12 cellular contexts compared by ENCODE assay signal in the genomic region with DNA sequence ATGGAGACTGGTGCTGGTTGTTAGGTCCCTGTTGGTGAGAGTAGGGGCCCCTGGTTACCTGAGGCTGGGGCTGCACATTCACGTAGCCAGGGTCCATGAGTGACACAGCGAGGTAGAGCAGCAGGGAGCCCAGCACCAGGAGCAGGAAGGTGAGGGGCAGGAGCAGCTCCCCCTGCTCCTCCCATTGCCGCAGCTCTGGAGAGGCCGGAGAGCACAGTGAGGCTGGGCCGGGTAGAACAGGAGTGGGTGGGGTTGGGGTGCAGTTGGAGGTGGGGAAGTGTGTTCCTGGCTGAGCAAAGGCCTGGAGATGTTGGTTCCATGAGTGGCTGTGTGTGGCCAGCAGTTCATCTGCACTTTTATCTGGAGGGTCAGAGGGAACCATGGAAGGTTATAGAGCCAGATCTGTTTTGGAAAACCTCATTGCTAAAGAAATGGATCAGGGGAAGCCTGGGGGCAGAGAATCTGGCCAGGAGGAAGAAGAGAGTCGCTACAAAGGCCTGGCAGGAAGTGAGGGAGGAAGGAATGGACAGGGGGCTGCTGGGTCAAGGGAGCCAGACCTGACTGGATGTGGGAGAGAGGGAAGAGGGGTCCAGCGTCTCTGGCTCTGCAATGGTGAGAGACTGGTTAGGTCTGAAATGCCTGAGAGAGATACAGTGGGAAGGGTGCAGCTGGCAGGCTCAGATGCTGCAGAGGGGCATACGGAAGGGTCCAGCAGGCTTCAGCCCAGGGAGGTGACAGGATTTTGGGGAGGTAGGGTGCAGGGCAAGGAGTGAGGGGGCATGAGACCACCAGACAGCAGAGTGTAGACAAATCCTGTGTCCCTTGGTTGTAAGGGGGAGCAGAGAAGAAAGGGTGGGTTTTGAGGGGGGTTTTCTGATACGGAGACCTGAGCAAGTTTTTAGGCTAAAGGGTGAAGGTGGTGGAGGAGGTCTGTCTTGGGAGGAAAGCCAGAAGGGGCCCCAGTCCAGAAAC. TPM values are rescaled to one million over a fixed set of nuclear protein-coding genes. Genes with fewer than 3 reads are reported as not detected.
DNase-seq lines count a peak whose midpoint lies in the region; ATAC-seq and TF ChIP-seq lines count a peak whose summit lies in the region.
"Had no signal": no experiment of that assay in that cellular context is flagged by ENCODE, and none has a peak within 500 bp of the region (broad histone marks: within the 10 kb centered on the region; RNA-seq: fewer than 3 reads in every experiment).

No MANE protein-coding gene starts in this region.

- POLR2A ChIA-PET in CD4-positive, alpha-beta T cell (lab: Charles Lee): interaction anchor here (2.1 to 3.5 kb wide), 4 partner anchors 33 to 170 kb away, joined by 18 to 33 read pairs (median 25); a partner anchor contains a TSS
- POLR2A ChIA-PET in MCF 10A (lab: Yijun Ruan, JAX): interaction anchor here (2.5 kb wide), 1 partner anchor 48 kb away, joined by 15 read pairs; a partner anchor contains a TSS

- H3K27me3 ChIP-seq in CD4-positive, alpha-beta T cell (ENCODE audit: control insufficient read depth, insufficient read depth, low read length): no peaks in the 10 kb centered on the region
- no peaks in the 10 kb centered on the region for H3K27me3 ChIP-seq in KMS-11 (ENCODE audit: insufficient read depth, low read depth)
- H3K27me3 ChIP-seq: foreskin keratinocyte, pancreas had no signal

- peaks cover 33% of the 10 kb centered on the region for H3K4me1 Mint-ChIP-seq in CD4-positive, alpha-beta T cell (ENCODE audit: low read depth)
- H3K4me1 Mint-ChIP-seq in MCF 10A (ENCODE audit: insufficient read depth, unreplicated experiment): peaks cover 36% of the 10 kb centered on the region
- H3K4me1 Mint-ChIP-seq in neural crest cell: peaks cover 30% of the 10 kb centered on the region

- intact Hi-C loops in CD4-positive, alpha-beta T cell (cut with DNase I, micrococcal nuclease): loop anchor here in 1 of 2 experiments (5.0 to 10.0 kb wide), 2 partner anchors 35 to 52 kb away; a partner anchor contains a TSS
- intact Hi-C loops in MCF 10A (cut with micrococcal nuclease): no loop called here

- no peak overlapping the region for H2AFZ ChIP-seq in KMS-11 (ENCODE audit: low read depth)

- peak overlapping the region; percentile 84 for H3K27ac Mint-ChIP-seq in CD4-positive, alpha-beta T cell
- H3K27ac Mint-ChIP-seq in MCF 10A (ENCODE audit: low read depth, unreplicated experiment): peak overlapping the region; percentile 29
- no peak overlapping the region for H3K27ac Mint-ChIP-seq in neural crest cell (ENCODE audit: unreplicated experiment)

- no peak for TF ChIP-seq CTCF in CD4-positive, alpha-beta T cell (IDR thresholded peaks at IDR 0.05)
- TF ChIP-seq CTCF in KMS-11 (conservative IDR thresholded peaks at IDR 0.05; ENCODE audit: low read depth, low read length) (no peak), MCF 10A (IDR thresholded peaks at IDR 0.05; ENCODE audit: unreplicated experiment) (no peak), neural crest cell (conservative IDR thresholded peaks at IDR 0.05) (no peak)

- no peaks in the 10 kb centered on the region for H3K27me3 Mint-ChIP-seq in CD4-positive, alpha-beta T cell
- H3K27me3 Mint-ChIP-seq in MCF 10A (ENCODE audit: insufficient read depth, unreplicated experiment): no peaks in the 10 kb centered on the region
- peaks cover 4% of the 10 kb centered on the region for H3K27me3 Mint-ChIP-seq in neural crest cell (ENCODE audit: low read depth)

- H4K20me1 ChIP-seq in KMS-11 (ENCODE audit: insufficient read depth): no peaks in the 10 kb centered on the region

- H3K4me2 ChIP-seq in KMS-11: peak overlapping the region; percentile 99

- H3K79me2 ChIP-seq in KMS-11 (ENCODE audit: insufficient read depth, low read depth): no peaks in the 10 kb centered on the region

- DNase-seq in CD4-positive, alpha-beta T cell: no peak
- no peak for DNase-seq in MCF 10A (ENCODE audit: unreplicated experiment)
- no peak for DNase-seq in neural crest cell (ENCODE audit: low read depth, low spot score)
- no peak for DNase-seq in Ammon's horn (ENCODE audit: low spot score)
- DNase-seq in pons (ENCODE audit: low spot score): no peak
- DNase-seq: activated effector memory CD4-positive, alpha-beta T cell treated with Interleukin-2 at 50 U/mL for 16 hours; foreskin keratinocyte; stimulated activated naive CD4-positive, alpha-beta T cell treated with Interleukin-2 at 50 U/mL for 16 hours had no signal

- H3K9me3 ChIP-seq in CD4-positive, alpha-beta T cell (ENCODE audit: control insufficient read depth, low read length): no peaks in the 10 kb centered on the region
- H3K9me3 ChIP-seq: pancreas had no signal

- peaks cover 13% of the 10 kb centered on the region for H3K4me1 ChIP-seq in KMS-11 (ENCODE audit: low read depth, poor library complexity, severe bottlenecking)
- H3K4me1 ChIP-seq: foreskin keratinocyte, pancreas had no signal

- H3K9me3 Mint-ChIP-seq in CD4-positive, alpha-beta T cell: no peaks in the 10 kb centered on the region
- H3K9me3 Mint-ChIP-seq in MCF 10A (ENCODE audit: unreplicated experiment) (no peaks in the 10 kb centered on the region), neural crest cell (peaks cover 3% of the 10 kb centered on the region)

- CTCF ChIA-PET in CD4-positive, alpha-beta T cell (lab: Charles Lee): interaction anchor here (1.0 to 1.9 kb wide), 1 partner anchor 21 kb away, joined by 3 to 5 read pairs; a partner anchor contains a TSS
- CTCF ChIA-PET in MCF 10A (lab: Yijun Ruan, JAX): interaction anchor here (0.6 kb wide), 1 partner anchor 167 kb away, joined by 3 read pairs; no protein-coding TSS in a partner anchor

- H3K36me3 ChIP-seq in KMS-11 (ENCODE audit: insufficient read depth): no peaks in the 10 kb centered on the region
- H3K36me3 ChIP-seq: pancreas had no signal

- H3K27ac ChIP-seq in CD4-positive, alpha-beta T cell (ENCODE audit: low read depth, low read length): peak overlapping the region; percentile 8
- H3K27ac ChIP-seq in KMS-11: no peak overlapping the region

- H3K4me3 Mint-ChIP-seq in CD4-positive, alpha-beta T cell: peak overlapping the region; percentile 95
- H3K4me3 Mint-ChIP-seq in MCF 10A (ENCODE audit: unreplicated experiment) (peak overlapping the region; percentile 80), neural crest cell (peak overlapping the region; percentile 89)

- no peak overlapping the region for H3K4me3 ChIP-seq in KMS-11 (IDR thresholded peaks at IDR 0.05; ENCODE audit: insufficient read depth, low read depth, low read length)

- peaks cover 14% of the 10 kb centered on the region for H3K36me3 Mint-ChIP-seq in CD4-positive, alpha-beta T cell (ENCODE audit: low read depth)
- H3K36me3 Mint-ChIP-seq in MCF 10A (ENCODE audit: insufficient read depth, unreplicated experiment): peaks cover 4% of the 10 kb centered on the region
- no peaks in the 10 kb centered on the region for H3K36me3 Mint-ChIP-seq in neural crest cell (ENCODE audit: low read depth)

- H3K9ac ChIP-seq in KMS-11: no peak overlapping the region; the same call in 1 of the 2 replicates

- BruUV-seq in MCF 10A (replicated peaks; lab: Mats Ljungman, UMichigan): no TSS peak

- ATAC-seq in CD4-positive, alpha-beta T cell (ENCODE audit: poor library complexity): no peak
- ATAC-seq in HG02610 (IDR thresholded peaks at IDR 0.05; ENCODE audit: unreplicated experiment) (no peak), GM21786 (IDR thresholded peaks at IDR 0.05; ENCODE audit: unreplicated experiment) (no peak)
- ATAC-seq: foreskin keratinocyte had no signal

RNA-seq across cellular contexts. Expression of a gene that starts 1.3 kb away (rescaled TPM):
- total RNA-seq in CD4-positive, alpha-beta T cell: 10 to 100 TPM; 22.0 to 23.7 TPM
- total RNA-seq in MCF 10A (2022) (22.1 and 22.9 TPM in 2 replicates), neural crest cell (15.1 and 15.7 TPM in 2 replicates)

RNA-seq across cellular contexts. Expression of a gene that starts 20.4 kb away (rescaled TPM):
- 1 to 10 TPM in 1 of 2 experiments, under 1 TPM in 1; 0.95 to 1.9 TPM for total RNA-seq in CD4-positive, alpha-beta T cell
- total RNA-seq in MCF 10A (2022) (1.1 TPM in 2 replicates), neural crest cell (28.0 and 30.0 TPM in 2 replicates)

RNA-seq across cellular contexts. Expression of a gene that starts 33.6 kb away (rescaled TPM):
- 100 to 1,000 TPM; 228 to 241 TPM for total RNA-seq in CD4-positive, alpha-beta T cell
- total RNA-seq in MCF 10A (2022) (512 and 563 TPM in 2 replicates), neural crest cell (891 and 930 TPM in 2 replicates)

RNA-seq across cellular contexts. Expression of a gene that starts 49.1 kb away (rescaled TPM):
- 10 to 100 TPM; 25.4 to 32.6 TPM for total RNA-seq in CD4-positive, alpha-beta T cell
- 19.5 and 26.6 TPM in 2 replicates for total RNA-seq in MCF 10A (2022)
- 19.1 and 19.3 TPM in 2 replicates for total RNA-seq in neural crest cell
